8 cellular contexts compared by ENCODE assay signal in the genomic region with DNA sequence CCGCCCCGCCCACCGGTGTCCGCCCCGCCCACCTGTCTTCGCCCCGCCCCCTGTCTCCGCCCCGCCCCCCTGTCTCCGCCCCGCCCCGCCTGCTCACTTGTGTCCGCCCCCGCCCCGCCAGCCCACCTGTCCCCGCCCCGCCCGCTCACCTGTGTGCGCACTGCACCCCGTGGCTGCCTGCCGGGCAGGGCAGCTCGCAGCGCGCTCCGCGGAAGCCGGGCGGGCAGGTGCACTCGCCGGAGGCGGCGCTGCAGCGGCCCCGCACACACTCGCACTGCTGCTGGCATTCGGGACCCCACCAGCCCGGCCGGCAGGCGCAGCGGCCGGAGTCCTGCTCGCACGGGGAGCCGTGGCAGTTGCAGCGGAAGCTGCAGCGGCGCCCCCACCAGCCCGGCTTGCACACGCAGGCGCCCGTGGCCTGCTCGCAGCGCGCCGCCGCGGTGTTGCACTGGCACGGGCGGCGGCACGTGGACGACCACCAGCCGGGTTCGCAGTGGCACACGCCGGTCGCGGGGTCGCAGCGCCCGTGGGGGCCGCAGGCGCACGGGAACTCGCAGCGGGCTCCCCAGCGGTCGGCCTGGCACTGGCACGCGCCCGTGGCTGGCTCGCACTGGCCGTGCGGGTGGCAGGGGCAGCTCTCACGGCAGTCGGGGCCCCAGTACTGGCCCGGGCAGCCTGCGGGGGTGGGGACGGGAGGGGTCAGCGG. TPM values are rescaled to one million over a fixed set of nuclear protein-coding genes. Genes with fewer than 3 reads are reported as not detected.
DNase-seq lines count a peak whose midpoint lies in the region; ATAC-seq, FAIRE-seq and TF ChIP-seq lines count a peak whose summit lies in the region.

No MANE protein-coding gene starts in this region.

- in situ Hi-C loops in GM18951 (cut with MboI; ENCODE audit: low sequenced_read_pairs, unreplicated experiment), result no loop called here

- H3K4me3 ChIP-seq in A673 (ENCODE audit: low read depth, low read length, poor library complexity, severe bottlenecking) (peak overlapping the region; percentile 49), SU-DHL-6 (ENCODE audit: insufficient read depth, low read length, poor library complexity, severe bottlenecking) (peak overlapping the region; percentile 35), body of pancreas (no peak overlapping the region), kidney (ENCODE audit: low read length in 2 of 2) (peak overlapping the region in 1 of 2 donors; percentile 59)

- TF ChIP-seq CTCF in A673 (conservative IDR thresholded peaks at IDR 0.05; ENCODE audit: low read depth, low read length) (peak; percentile 40), SU-DHL-6 (IDR thresholded peaks at IDR 0.05; ENCODE audit: insufficient read depth, low read length, poor library complexity, severe bottlenecking) (peak; percentile 14), body of pancreas (IDR thresholded peaks at IDR 0.05) (peak in 6 of 7 experiments; percentile 22 to 86 (median 46)), kidney (IDR thresholded peaks at IDR 0.05; ENCODE audit: borderline replicate concordance, extremely low read depth, insufficient read depth) (peak; percentile 26)

- peak; percentile 87 for ATAC-seq in body of pancreas
- ATAC-seq in HG03159 (IDR thresholded peaks at IDR 0.05; ENCODE audit: unreplicated experiment), result no peak
- ATAC-seq in HG03469 (IDR thresholded peaks at IDR 0.05; ENCODE audit: unreplicated experiment), result no peak

- peak; percentile 39 for TF ChIP-seq POLR2A in GM18951 (IDR thresholded peaks at IDR 0.05; ENCODE audit: extremely low read depth, insufficient read depth, insufficient read length)
- TF ChIP-seq POLR2A in body of pancreas (IDR thresholded peaks at IDR 0.05), result peak in 2 of 3 donors; percentile 31 to 46

- no peak overlapping the region for H3K27ac ChIP-seq in A673 (ENCODE audit: low read depth, low read length, poor library complexity, severe bottlenecking)
- no peak overlapping the region for H3K27ac ChIP-seq in SU-DHL-6 (ENCODE audit: low read depth, low read length)
- H3K27ac ChIP-seq in body of pancreas, result peak overlapping the region; percentile 23 to 62 (median 50)
- H3K27ac ChIP-seq in kidney (ENCODE audit: low read depth in 2 of 2, low read length in 2 of 2), result peak overlapping the region in 1 of 2 donors; percentile 63

- peak overlapping the region; percentile 47 for H3K4me2 ChIP-seq in SU-DHL-6 (ENCODE audit: low read depth, low read length, poor library complexity, severe bottlenecking)

- no peaks in the 10 kb centered on the region for H3F3A ChIP-seq in SU-DHL-6 (ENCODE audit: insufficient read depth)

- H3K27me3 ChIP-seq in A673 (replicated peaks; ENCODE audit: insufficient read depth, low read depth, low read length, poor library complexity) (no peaks in the 10 kb centered on the region), SU-DHL-6 (ENCODE audit: low read length) (no peaks in the 10 kb centered on the region), body of pancreas (no peaks in the 10 kb centered on the region)

- H3K9me2 ChIP-seq in SU-DHL-6 (replicated peaks; ENCODE audit: insufficient read depth, low read length), result no peaks in the 10 kb centered on the region

- 0% methylated on average over 65 of the region's 90 CpGs; no CpG with 5 or more reads in 1 of the 2 donors for WGBS in body of pancreas, 2 donors

- DNase-seq in A673 (ENCODE audit: low spot score) (peak; percentile 59), body of pancreas (peak; percentile 91 to 96 (median 93)), kidney (peak; percentile 93)
- DNase-seq in stimulated activated CD4-positive, alpha-beta T cell treated with anti-CD3 and anti-CD28 coated beads, TNF-alpha, amount 100 ng/mL, for 4 hours (ENCODE audit: low read depth in 3 of 3), result peak in 2 of 3 experiments; percentile 37 to 48

- H3K4me1 ChIP-seq in A673 (ENCODE audit: insufficient read depth, low read length, poor library complexity, severe bottlenecking), result peaks cover 3% of the 10 kb centered on the region
- peaks cover 53% of the 10 kb centered on the region for H3K4me1 ChIP-seq in body of pancreas
- peaks cover 13 to 33% of the 10 kb centered on the region in 2 donors for H3K4me1 ChIP-seq in kidney (ENCODE audit: control insufficient read depth in 1 of 2, insufficient read depth in 1 of 2, low read depth in 1 of 2, low read length in 2 of 2)

- no peaks in the 10 kb centered on the region for H3K79me2 ChIP-seq in SU-DHL-6 (ENCODE audit: insufficient read depth, low read length)

- CTCF ChIA-PET in A673 (lab: Charles Lee), result interaction anchor here (0.6 to 0.9 kb wide), 3 partner anchors 70 to 375 kb away, joined by 3 read pairs; no protein-coding TSS in a partner anchor

- intact Hi-C loops in A673 (cut with micrococcal nuclease; ENCODE audit: unreplicated experiment) (no loop called here), body of pancreas (cut with DNase I) (no loop called here), kidney (cut with DNase I) (no loop called here)

- no peaks in the 10 kb centered on the region for H3K36me3 ChIP-seq in A673 (ENCODE audit: insufficient read depth, low read length, poor library complexity, severe bottlenecking)
- H3K36me3 ChIP-seq in SU-DHL-6 (ENCODE audit: low read length), result no peaks in the 10 kb centered on the region
- no peaks in the 10 kb centered on the region for H3K36me3 ChIP-seq in body of pancreas (replicated peaks in 1 of 2; ENCODE audit: insufficient read depth in 1 of 2, low read depth in 2 of 2)
- peaks cover 4 to 5% of the 10 kb centered on the region in 2 donors for H3K36me3 ChIP-seq in kidney (ENCODE audit: control insufficient read depth in 1 of 2, insufficient read depth in 2 of 2, low read length in 2 of 2)

- POLR2A ChIA-PET in A673 (lab: Charles Lee; ENCODE audit: low non-redundant PET), result no interaction called here

- H3K9me3 ChIP-seq in A673 (ENCODE audit: low read depth, low read length, poor library complexity, severe bottlenecking) (no peaks in the 10 kb centered on the region), SU-DHL-6 (ENCODE audit: insufficient read depth, low read length) (no peaks in the 10 kb centered on the region), body of pancreas (no peaks in the 10 kb centered on the region), kidney (ENCODE audit: control insufficient read depth in 1 of 2, low read length in 2 of 2) (no peaks in the 10 kb centered on the region)

- no TSS peak for BruUV-seq in A673 (replicated peaks; lab: Mats Ljungman, UMichigan)

- no peaks in the 10 kb centered on the region for H4K20me1 ChIP-seq in SU-DHL-6 (ENCODE audit: low read depth, low read length)

- FAIRE-seq in kidney (lab: Jason Lieb, UNC), result no peak

- H3K9ac ChIP-seq in SU-DHL-6 (ENCODE audit: low read length) (peak overlapping the region; percentile 19; the same call in 1 of the 2 replicates), kidney (ENCODE audit: low read length in 2 of 2) (no peak overlapping the region)

- no peak overlapping the region for H2AFZ ChIP-seq in SU-DHL-6 (ENCODE audit: low read depth, low read length, severe bottlenecking)

RNA-seq across cellular contexts. Expression of a gene that starts 2.1 kb away (rescaled TPM):
- total RNA-seq in A673 (2021), result 0.24 TPM in 1 of 2 replicates, not detected in the other
- 10 to 100 TPM in 1 of 2 donors, 1 to 10 TPM in 1; 9.1 to 15.5 TPM for total RNA-seq in body of pancreas
- total RNA-seq in kidney, result 20.1 TPM
- polyA plus RNA-seq in kidney (ENCODE audit: insufficient read depth, low read depth, low replicate concordance), result 7.0 TPM

RNA-seq across cellular contexts. Expression of a gene that starts 6.2 kb away (rescaled TPM):
- 0.73 and 1.6 TPM in 2 replicates for total RNA-seq in A673 (2021)
- total RNA-seq in body of pancreas, result 10 to 100 TPM; 21.0 to 68.2 TPM
- total RNA-seq in kidney, result 17.1 TPM
- polyA plus RNA-seq in kidney (ENCODE audit: insufficient read depth, low read depth, low replicate concordance), result 26.6 TPM

RNA-seq across cellular contexts. Expression of a gene that starts 14.8 kb away (rescaled TPM):
- total RNA-seq in A673 (2021), result 0.06 and 1.2 TPM in 2 replicates
- 10 to 100 TPM in 1 of 2 donors, 1 to 10 TPM in 1; 9.6 to 22.4 TPM for total RNA-seq in body of pancreas
- 48.9 TPM for total RNA-seq in kidney
- polyA plus RNA-seq in kidney (ENCODE audit: insufficient read depth, low read depth, low replicate concordance), result 60.4 TPM

RNA-seq across cellular contexts. Expression of a gene that starts 41.2 kb away (rescaled TPM):
- total RNA-seq in A673 (2021), result 439 and 450 TPM in 2 replicates
- 100 to 1,000 TPM in 1 of 2 donors, 10 to 100 TPM in 1; 84.7 to 100 TPM for total RNA-seq in body of pancreas
- total RNA-seq in kidney, result 236 TPM
- polyA plus RNA-seq in kidney (ENCODE audit: insufficient read depth, low read depth, low replicate concordance), result 181 TPM

Comparison
In these comparisons a context has a peak if more than half of its experiments do, and no peak if none do; other contexts are left out.
1. DNase-seq: peak in every context shown above with its lines; median percentile 93 in body of pancreas; 93 in kidney; 59 in A673; 42 in stimulated activated CD4-positive, alpha-beta T cell treated with anti-CD3 and anti-CD28 coated beads, TNF-alpha, amount 100 ng/mL, for 4 hours.
2. H3K27ac ChIP-seq: peak in body of pancreas (4 of 4); none in A673 (single experiment) and SU-DHL-6 (single experiment).
3. H3K4me3 ChIP-seq: peak in A673 (single experiment) and SU-DHL-6 (single experiment); none in body of pancreas (0 of 2).
4. Peak in every context shown above with its lines, with median percentiles within 50 percentile points of each other: CTCF ChIP-seq.